ENCODE assay signal across 1 cellular context in the genomic region with DNA sequence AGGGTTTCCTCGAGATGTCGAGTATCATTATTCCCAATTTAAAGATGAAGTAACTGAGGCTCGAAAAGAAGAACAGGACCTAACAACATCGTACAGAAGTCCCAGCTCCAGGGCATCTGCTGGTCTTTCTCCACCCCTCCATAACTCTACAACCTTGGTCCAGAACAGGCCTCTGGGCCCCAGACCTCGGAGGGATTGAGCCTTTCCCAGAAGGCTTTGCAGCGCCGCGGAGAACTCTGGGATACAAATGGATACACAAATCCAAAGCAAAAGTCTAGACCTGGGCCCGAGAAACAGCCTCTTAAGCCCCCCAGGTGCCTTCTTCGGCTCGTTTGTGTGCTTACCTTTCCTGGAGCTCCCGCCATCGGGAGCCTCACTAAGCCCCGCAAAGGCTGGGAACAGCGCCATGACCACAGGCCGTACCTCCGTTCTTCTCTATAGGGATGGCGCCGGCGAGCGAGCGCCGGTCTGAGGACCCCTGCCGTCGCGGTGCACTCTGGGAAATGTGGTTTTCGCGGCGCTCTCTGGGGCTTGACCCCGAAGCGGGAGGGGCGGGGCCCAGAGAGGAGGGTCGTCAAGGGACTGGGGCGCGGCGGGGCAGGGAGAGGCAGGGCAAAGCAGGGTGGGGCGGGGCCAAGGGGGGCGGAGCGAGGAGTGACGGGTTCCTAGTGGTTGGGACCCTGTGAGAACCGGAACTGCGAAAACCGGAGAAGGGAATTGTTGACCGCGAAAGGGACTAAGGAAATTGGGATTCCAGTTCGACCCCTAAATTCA.
A peak's percentile ranks its signal among the peaks of the same experiment; 100 is the strongest.
TF ChIP-seq lines count a peak whose summit lies in the region.

A gene with protein sequence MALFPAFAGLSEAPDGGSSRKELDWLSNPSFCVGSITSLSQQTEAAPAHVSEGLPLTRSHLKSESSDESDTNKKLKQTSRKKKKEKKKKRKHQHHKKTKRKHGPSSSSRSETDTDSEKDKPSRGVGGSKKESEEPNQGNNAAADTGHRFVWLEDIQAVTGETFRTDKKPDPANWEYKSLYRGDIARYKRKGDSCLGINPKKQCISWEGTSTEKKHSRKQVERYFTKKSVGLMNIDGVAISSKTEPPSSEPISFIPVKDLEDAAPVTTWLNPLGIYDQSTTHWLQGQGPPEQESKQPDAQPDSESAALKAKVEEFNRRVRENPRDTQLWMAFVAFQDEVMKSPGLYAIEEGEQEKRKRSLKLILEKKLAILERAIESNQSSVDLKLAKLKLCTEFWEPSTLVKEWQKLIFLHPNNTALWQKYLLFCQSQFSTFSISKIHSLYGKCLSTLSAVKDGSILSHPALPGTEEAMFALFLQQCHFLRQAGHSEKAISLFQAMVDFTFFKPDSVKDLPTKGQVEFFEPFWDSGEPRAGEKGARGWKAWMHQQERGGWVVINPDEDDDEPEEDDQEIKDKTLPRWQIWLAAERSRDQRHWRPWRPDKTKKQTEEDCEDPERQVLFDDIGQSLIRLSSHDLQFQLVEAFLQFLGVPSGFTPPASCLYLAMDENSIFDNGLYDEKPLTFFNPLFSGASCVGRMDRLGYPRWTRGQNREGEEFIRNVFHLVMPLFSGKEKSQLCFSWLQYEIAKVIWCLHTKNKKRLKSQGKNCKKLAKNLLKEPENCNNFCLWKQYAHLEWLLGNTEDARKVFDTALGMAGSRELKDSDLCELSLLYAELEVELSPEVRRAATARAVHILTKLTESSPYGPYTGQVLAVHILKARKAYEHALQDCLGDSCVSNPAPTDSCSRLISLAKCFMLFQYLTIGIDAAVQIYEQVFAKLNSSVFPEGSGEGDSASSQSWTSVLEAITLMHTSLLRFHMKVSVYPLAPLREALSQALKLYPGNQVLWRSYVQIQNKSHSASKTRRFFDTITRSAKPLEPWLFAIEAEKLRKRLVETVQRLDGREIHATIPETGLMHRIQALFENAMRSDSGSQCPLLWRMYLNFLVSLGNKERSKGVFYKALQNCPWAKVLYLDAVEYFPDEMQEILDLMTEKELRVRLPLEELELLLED (minus strand): TSS at position 445 of the 774 bp plus-strand sequence. CDS start 37 bp downstream, at position 408.

TF ChIP-seq in H1, 55 proteins besides CTCF, POLR2A, EP300 and RAD21:
- TF ChIP-seq POLR2AphosphoS5 (IDR thresholded peaks at IDR 0.05; ENCODE audit: low read depth, low read length) = peak; percentile 83
- TF ChIP-seq ASH2L (IDR thresholded peaks at IDR 0.05; ENCODE audit: low read length) = peak; percentile 79
- no peak for TF ChIP-seq ZNF274 (IDR thresholded peaks at IDR 0.05; ENCODE audit: borderline replicate concordance, extremely low read depth, low read length)
- TF ChIP-seq NRF1 (IDR thresholded peaks at IDR 0.05; ENCODE audit: low read depth, low read length) = no peak
- peak; percentile 71 for TF ChIP-seq TAF7 (optimal IDR thresholded peaks at IDR 0.05; ENCODE audit: borderline replicate concordance, low read depth, low read length)
- TF ChIP-seq SIRT6 (IDR thresholded peaks at IDR 0.05; ENCODE audit: low read length) = no peak
- no peak for TF ChIP-seq CEBPB (IDR thresholded peaks at IDR 0.05; ENCODE audit: low read depth, low read length)
- TF ChIP-seq SP4 (IDR thresholded peaks at IDR 0.05; ENCODE audit: low read length) = peak; percentile 37; the same call in 1 of the 2 replicates
- TF ChIP-seq SUZ12 (IDR thresholded peaks at IDR 0.05; ENCODE audit: low read length) = no peak
- TF ChIP-seq KDM4A (IDR thresholded peaks at IDR 0.05; ENCODE audit: low read depth, low read length, severe bottlenecking) = peak; percentile 77
- no peak for TF ChIP-seq RXRA (IDR thresholded peaks at IDR 0.05; ENCODE audit: insufficient read depth, low read depth, low read length)
- TF ChIP-seq RFX5 (IDR thresholded peaks at IDR 0.05; ENCODE audit: borderline replicate concordance, low read depth, low read length) = no peak
- no peak for TF ChIP-seq HDAC6 (IDR thresholded peaks at IDR 0.05; ENCODE audit: low read depth, low read length)
- TF ChIP-seq JUN (IDR thresholded peaks at IDR 0.05; ENCODE audit: low read depth, low read length) = no peak
- TF ChIP-seq PHF8 (conservative IDR thresholded peaks at IDR 0.05; ENCODE audit: low read depth, low read length) = peak; percentile 88
- TF ChIP-seq KDM1A (IDR thresholded peaks at IDR 0.05; ENCODE audit: borderline replicate concordance, low read length) = peak; percentile 93
- peak; percentile 31; the same call in 1 of the 2 replicates for TF ChIP-seq SIX5 (IDR thresholded peaks at IDR 0.05; ENCODE audit: low read depth, low read length)
- TF ChIP-seq, protein P1, sequence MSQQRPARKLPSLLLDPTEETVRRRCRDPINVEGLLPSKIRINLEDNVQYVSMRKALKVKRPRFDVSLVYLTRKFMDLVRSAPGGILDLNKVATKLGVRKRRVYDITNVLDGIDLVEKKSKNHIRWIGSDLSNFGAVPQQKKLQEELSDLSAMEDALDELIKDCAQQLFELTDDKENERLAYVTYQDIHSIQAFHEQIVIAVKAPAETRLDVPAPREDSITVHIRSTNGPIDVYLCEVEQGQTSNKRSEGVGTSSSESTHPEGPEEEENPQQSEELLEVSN (IDR thresholded peaks at IDR 0.05) = no peak
- TF ChIP-seq HDAC2 (IDR thresholded peaks at IDR 0.05; ENCODE audit: borderline replicate concordance in 1 of 2, low read depth in 2 of 2, low read length in 2 of 2) = 0 out of 4 replicates have a peak, but pooled peaks of 1 of the 2 experiments have one; percentile 70
- no peak for TF ChIP-seq NANOG (IDR thresholded peaks at IDR 0.05; ENCODE audit: insufficient read depth, low read depth, low read length, poor library complexity, severe bottlenecking)
- TF ChIP-seq SIN3A (conservative IDR thresholded peaks at IDR 0.05 in 1 of 2, IDR thresholded peaks at IDR 0.05 in 1 of 2; ENCODE audit: low read depth in 1 of 2, low read length in 2 of 2) = 0 out of 4 replicates have a peak, but pooled peaks of 1 of the 2 experiments have one; percentile 45
- TF ChIP-seq EZH2 (IDR thresholded peaks at IDR 0.05; ENCODE audit: low read depth, low read length, severe bottlenecking) = no peak
- TF ChIP-seq YY1 (IDR thresholded peaks at IDR 0.05; ENCODE audit: low read depth, low read length) = peak; percentile 87
- TF ChIP-seq, protein P2, sequence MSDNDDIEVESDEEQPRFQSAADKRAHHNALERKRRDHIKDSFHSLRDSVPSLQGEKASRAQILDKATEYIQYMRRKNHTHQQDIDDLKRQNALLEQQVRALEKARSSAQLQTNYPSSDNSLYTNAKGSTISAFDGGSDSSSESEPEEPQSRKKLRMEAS (IDR thresholded peaks at IDR 0.05) = 0 out of 2 replicates have a peak, but pooled peaks have one; percentile 8
- no peak for TF ChIP-seq TEAD4 (IDR thresholded peaks at IDR 0.05; ENCODE audit: low read depth, low read length)
- TF ChIP-seq CBX5 (IDR thresholded peaks at IDR 0.05; ENCODE audit: low read depth, low read length) = no peak
- TF ChIP-seq TAF1 (IDR thresholded peaks at IDR 0.05; ENCODE audit: low read depth, low read length) = peak; percentile 89
TF ChIP-seq in H1: peak in this region for 13.
